In the genomic region with DNA sequence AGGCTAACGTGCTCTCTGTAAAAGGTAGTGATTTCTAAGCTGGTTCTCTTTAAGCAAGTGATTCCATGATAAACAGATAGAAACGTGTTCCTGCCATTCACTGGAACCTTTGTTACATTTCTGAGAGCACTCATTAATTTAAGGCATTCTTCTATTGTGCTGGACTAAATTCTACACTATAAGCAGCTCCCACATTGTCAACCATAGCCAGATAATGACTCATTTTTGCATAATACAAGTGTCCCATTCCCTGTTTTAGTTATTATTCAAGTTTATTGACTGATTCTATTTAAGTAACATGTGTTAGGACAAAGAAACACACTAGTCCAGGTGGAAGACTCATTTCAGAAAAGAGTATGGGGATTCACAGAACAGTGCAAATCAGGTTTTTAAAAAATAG, we compare ENCODE assay signal across 23 cellular contexts.
"Had no signal": no experiment of that assay in that cellular context is flagged by ENCODE, and none has a peak within 500 bp of the region (broad histone marks: within the 10 kb centered on the region; RNA-seq: fewer than 3 reads in every experiment).

No MANE protein-coding gene starts in this region.

- H3K27ac Mint-ChIP-seq: activated B cell treated with CpG ODN at 0.5 μM for 24 hours; activated CD8-positive, alpha-beta T cell treated with anti-CD3 and anti-CD28 coated beads for 36 hours; activated naive CD4-positive, alpha-beta T cell treated with anti-CD3 and anti-CD28 coated beads, Interleukin-2, amount 50 U/mL, for 72 hours; activated T-helper 2 cell treated with anti-CD3 and anti-CD28 coated beads, Interferon-gamma antibody, Interleukin-2, Interleukin-4, amounts not matched to agents 10 μg/mL and 5 μg/mL and 100 μg/mL, durations not matched to agents 14 hours and 24 hours and 36 hours; naive thymus-derived CD8-positive, alpha-beta T cell; neural progenitor cell had no signal

- H3K4me1 Mint-ChIP-seq: activated B cell treated with CpG ODN at 0.5 μM for 24 hours; naive thymus-derived CD8-positive, alpha-beta T cell had no signal

- H3K9me3 Mint-ChIP-seq: activated CD8-positive, alpha-beta T cell treated with anti-CD3 and anti-CD28 coated beads for 36 hours; activated T-helper 2 cell treated with anti-CD3 and anti-CD28 coated beads, Interferon-gamma antibody, Interleukin-2, Interleukin-4, amounts not matched to agents 10 μg/mL and 5 μg/mL and 100 μg/mL, durations not matched to agents 14 hours and 24 hours and 36 hours; neural progenitor cell had no signal

- H3K36me3 Mint-ChIP-seq: neural progenitor cell had no signal

- DNase-seq: activated B cell treated with CpG ODN at 0.5 μM for 24 hours; activated CD4-positive, alpha-beta T cell treated with anti-CD3 and anti-CD28 coated beads, Interleukin-2, amount 50 U/mL, for 1 hour; activated CD8-positive, alpha-beta T cell treated with anti-CD3 and anti-CD28 coated beads for 36 hours; activated naive CD4-positive, alpha-beta T cell; activated T-cell treated with anti-CD3 and anti-CD28 coated beads, Interleukin-2, amount 50 U/mL, for 48 hours; effector CD8-positive, alpha-beta T cell; foreskin melanocyte; kidney glomerular epithelial cell; left lung; lower lobe of right lung; mesenchymal stem cell; naive thymus-derived CD8-positive, alpha-beta T cell; occipital lobe; posterior cingulate gyrus; right cardiac atrium; spleen; stimulated activated naive CD4-positive, alpha-beta T cell; T-helper 2 cell; tibial artery; upper lobe of right lung had no signal

- H3K4me3 Mint-ChIP-seq: activated B cell treated with CpG ODN at 0.5 μM for 24 hours; activated CD8-positive, alpha-beta T cell treated with anti-CD3 and anti-CD28 coated beads for 36 hours; naive thymus-derived CD8-positive, alpha-beta T cell; neural progenitor cell had no signal

- ATAC-seq: activated CD8-positive, alpha-beta T cell treated with anti-CD3 and anti-CD28 coated beads for 36 hours; activated naive CD4-positive, alpha-beta T cell treated with anti-CD3 and anti-CD28 coated beads, Interleukin-2, amount 50 U/mL, for 72 hours; left lung; lower lobe of right lung; naive thymus-derived CD8-positive, alpha-beta T cell; right cardiac atrium; upper lobe of right lung had no signal
